In the genomic region with DNA sequence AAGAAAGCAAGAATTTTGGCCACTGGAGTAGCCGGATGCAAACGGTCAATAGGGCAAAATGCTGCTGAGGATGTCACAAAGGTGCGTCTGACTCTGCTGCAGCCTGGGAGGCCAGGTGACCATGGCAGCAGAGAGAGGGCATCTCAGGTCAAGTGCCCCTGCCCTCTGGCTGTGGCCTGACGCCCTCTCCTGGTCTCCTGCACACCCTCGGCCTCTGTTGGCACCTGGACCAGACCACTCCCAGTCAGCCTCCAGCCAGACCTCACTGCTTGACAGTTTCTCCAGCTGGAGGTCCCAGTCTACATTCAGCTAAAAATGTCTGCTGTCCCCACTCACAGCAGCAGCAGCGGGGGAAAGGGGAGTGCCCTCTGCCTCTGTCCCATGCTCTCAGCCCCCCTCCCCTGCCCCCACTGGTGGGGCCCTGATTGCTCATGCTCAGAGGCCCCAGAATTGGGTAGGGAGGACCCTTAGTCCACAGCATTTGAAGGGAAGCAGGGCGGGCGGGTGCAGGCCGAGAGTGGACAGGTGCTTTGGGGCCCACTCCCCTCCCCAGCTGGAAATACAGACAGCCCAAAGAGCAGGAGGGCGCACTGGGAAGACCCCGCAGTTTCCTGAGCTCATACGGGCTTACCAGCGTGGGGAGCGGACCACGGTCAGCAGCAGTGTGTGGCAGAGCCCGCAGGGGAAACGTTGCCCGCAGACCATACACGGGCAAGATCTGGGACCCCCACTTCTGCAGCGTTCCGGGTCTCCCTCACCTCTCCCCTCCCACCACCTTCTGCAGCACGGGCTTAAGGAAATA, we compare ENCODE assay signal across 11 cellular contexts. TPM values are rescaled to one million over a fixed set of nuclear protein-coding genes. Genes with fewer than 3 reads are reported as not detected.
DNase-seq lines count a peak whose midpoint lies in the region; ATAC-seq and TF ChIP-seq lines count a peak whose summit lies in the region.
"Had no signal": no experiment of that assay in that cellular context is flagged by ENCODE, and none has a peak within 500 bp of the region (broad histone marks: within the 10 kb centered on the region; RNA-seq: fewer than 3 reads in every experiment).

No MANE protein-coding gene starts in this region.

- H3K4me3 Mint-ChIP-seq in CD4-positive, CD25-positive, alpha-beta regulatory T cell, result peak overlapping the region; percentile 55 to 80 (median 70)
- H3K4me3 Mint-ChIP-seq in GM23338, result peak overlapping the region; percentile 76
- peak overlapping the region; percentile 32 for H3K4me3 Mint-ChIP-seq in activated CD4-positive, alpha-beta memory T cell treated with anti-CD3 and anti-CD28 coated beads, Interleukin-2, amount 10 ng/mL, durations not matched to agents 7 days and 5 days

- no peak overlapping the region for H2BK15ac ChIP-seq in mesendoderm (replicated peaks; ENCODE audit: low read depth)

- no peaks in the 10 kb centered on the region for H3K36me3 ChIP-seq in CD4-positive, CD25-positive, alpha-beta regulatory T cell (ENCODE audit: control insufficient read depth, insufficient read depth, low read length)
- H3K36me3 ChIP-seq in GM23338 (ENCODE audit: insufficient read depth) (no peaks in the 10 kb centered on the region), mesendoderm (ENCODE audit: control insufficient read depth, insufficient read depth, low read length) (no peaks in the 10 kb centered on the region)
- H3K36me3 ChIP-seq: cardiac muscle cell had no signal

- no peaks in the 10 kb centered on the region for H3K9me3 ChIP-seq in CD4-positive, CD25-positive, alpha-beta regulatory T cell (ENCODE audit: control insufficient read depth in 2 of 2, low read length in 2 of 2)

- H3K18ac ChIP-seq in mesendoderm (ENCODE audit: low read length), result no peak overlapping the region

- H3K79me1 ChIP-seq in mesendoderm (ENCODE audit: low read length), result no peaks in the 10 kb centered on the region

- peaks cover 0 to 3% (median 0%) of the 10 kb centered on the region in 7 donors for H3K9me3 Mint-ChIP-seq in CD4-positive, CD25-positive, alpha-beta regulatory T cell
- no peaks in the 10 kb centered on the region for H3K9me3 Mint-ChIP-seq in GM23338
- no peaks in the 10 kb centered on the region for H3K9me3 Mint-ChIP-seq in activated CD4-positive, alpha-beta memory T cell treated with anti-CD3 and anti-CD28 coated beads, Interleukin-2, amount 10 ng/mL, durations not matched to agents 7 days and 5 days

- peaks cover 0 to 21% (median 8%) of the 10 kb centered on the region in 4 donors for H3K4me1 Mint-ChIP-seq in CD4-positive, CD25-positive, alpha-beta regulatory T cell
- peaks cover 18% of the 10 kb centered on the region for H3K4me1 Mint-ChIP-seq in GM23338
- peaks cover 18% of the 10 kb centered on the region for H3K4me1 Mint-ChIP-seq in activated CD4-positive, alpha-beta memory T cell treated with anti-CD3 and anti-CD28 coated beads, Interleukin-2, amount 10 ng/mL, durations not matched to agents 7 days and 5 days

- H3K27ac ChIP-seq in CD4-positive, CD25-positive, alpha-beta regulatory T cell (ENCODE audit: insufficient read depth, low read length, poor library complexity, severe bottlenecking), result no peak overlapping the region
- H3K27ac ChIP-seq in GM23338 (ENCODE audit: low read depth), result no peak overlapping the region
- no peak overlapping the region for H3K27ac ChIP-seq in mesendoderm (ENCODE audit: low read depth, low read length)
- H3K27ac ChIP-seq: cardiac muscle cell, HL-60 had no signal

- no peak overlapping the region for H3K27ac Mint-ChIP-seq in CD4-positive, CD25-positive, alpha-beta regulatory T cell
- H3K27ac Mint-ChIP-seq in GM23338, result no peak overlapping the region
- no peak overlapping the region for H3K27ac Mint-ChIP-seq in activated CD4-positive, alpha-beta memory T cell treated with anti-CD3 and anti-CD28 coated beads, Interleukin-2, amount 10 ng/mL, durations not matched to agents 7 days and 5 days

- H3K4me3 ChIP-seq in CD4-positive, CD25-positive, alpha-beta regulatory T cell (ENCODE audit: low read depth, low read length), result no peak overlapping the region
- peak overlapping the region; percentile 77 for H3K4me3 ChIP-seq in GM23338
- H3K4me3 ChIP-seq in mesendoderm (ENCODE audit: low read length), result no peak overlapping the region

- peaks cover 24% of the 10 kb centered on the region for H3K4me1 ChIP-seq in CD4-positive, CD25-positive, alpha-beta regulatory T cell (ENCODE audit: control insufficient read depth, insufficient read depth, low read length, poor library complexity, severe bottlenecking)
- H3K4me1 ChIP-seq in GM23338 (ENCODE audit: insufficient read depth) (peaks cover 3% of the 10 kb centered on the region; the same call in 1 of the 2 replicates), mesendoderm (ENCODE audit: control insufficient read depth, low read depth, low read length) (no peaks in the 10 kb centered on the region)

- peak overlapping the region; percentile 94 for H3K56ac ChIP-seq in mesendoderm (ENCODE audit: low read length)

- H2BK5ac ChIP-seq in mesendoderm (ENCODE audit: low read length), result no peak overlapping the region

- H3K79me2 ChIP-seq in GM23338 (replicated peaks; ENCODE audit: insufficient read depth) (peaks cover 20% of the 10 kb centered on the region), mesendoderm (ENCODE audit: control insufficient read depth, insufficient read depth, low read length) (peaks cover 2% of the 10 kb centered on the region)

- H3F3A ChIP-seq in GM23338 (replicated peaks; ENCODE audit: low read depth), result no peaks in the 10 kb centered on the region

- peak overlapping the region; percentile 52 for H2AFZ ChIP-seq in GM23338

- no peaks in the 10 kb centered on the region for H3K36me3 Mint-ChIP-seq in CD4-positive, CD25-positive, alpha-beta regulatory T cell
- peaks cover 5% of the 10 kb centered on the region; the same call in 1 of the 3 replicates for H3K36me3 Mint-ChIP-seq in GM23338 (ENCODE audit: low read depth)
- H3K36me3 Mint-ChIP-seq in activated CD4-positive, alpha-beta memory T cell treated with anti-CD3 and anti-CD28 coated beads, Interleukin-2, amount 10 ng/mL, durations not matched to agents 7 days and 5 days (ENCODE audit: low read depth), result no peaks in the 10 kb centered on the region

- H3K4me2 ChIP-seq in GM23338, result peak overlapping the region; percentile 94
- H3K4me2 ChIP-seq in mesendoderm (ENCODE audit: low read length), result peak overlapping the region; percentile 77

- peaks cover 32% of the 10 kb centered on the region for H3K27me3 Mint-ChIP-seq in CD4-positive, CD25-positive, alpha-beta regulatory T cell
- peaks cover 29% of the 10 kb centered on the region for H3K27me3 Mint-ChIP-seq in GM23338 (ENCODE audit: insufficient read depth, low read depth, poor library complexity)
- peaks cover 37% of the 10 kb centered on the region for H3K27me3 Mint-ChIP-seq in activated CD4-positive, alpha-beta memory T cell treated with anti-CD3 and anti-CD28 coated beads, Interleukin-2, amount 10 ng/mL, durations not matched to agents 7 days and 5 days

- H4K5ac ChIP-seq in mesendoderm (ENCODE audit: low read length), result no peak overlapping the region

- no peak overlapping the region for H3K4ac ChIP-seq in mesendoderm (ENCODE audit: low read depth, low read length)

- peak overlapping the region; percentile 86 for H3K9ac ChIP-seq in mesendoderm (ENCODE audit: low read length)

- H3K27me3 ChIP-seq in CD4-positive, CD25-positive, alpha-beta regulatory T cell (ENCODE audit: control insufficient read depth, insufficient read depth, low read length), result no peaks in the 10 kb centered on the region
- H3K27me3 ChIP-seq in GM23338 (ENCODE audit: insufficient read depth), result 0 out of 2 replicates have a peak, but pooled peaks cover 4% of the 10 kb centered on the region
- H3K27me3 ChIP-seq in mesendoderm (ENCODE audit: insufficient read depth, low read length, poor library complexity), result peaks cover 5% of the 10 kb centered on the region

- H4K20me1 ChIP-seq in GM23338 (replicated peaks; ENCODE audit: insufficient read depth), result no peaks in the 10 kb centered on the region; the same call in none of the 2 replicates

- no peak overlapping the region for H2AK5ac ChIP-seq in mesendoderm (ENCODE audit: low read length)

- no peak overlapping the region for H4K8ac ChIP-seq in mesendoderm (ENCODE audit: low read depth, low read length)

- ATAC-seq in CD4-positive, CD25-positive, alpha-beta regulatory T cell (ENCODE audit: low read depth in 2 of 2), result no peak
- ATAC-seq in GM23338 (peak; percentile 5), HG03135 (IDR thresholded peaks at IDR 0.05; ENCODE audit: unreplicated experiment) (no peak), GM18511 (IDR thresholded peaks at IDR 0.05; ENCODE audit: unreplicated experiment) (no peak), GM19397 (IDR thresholded peaks at IDR 0.05; ENCODE audit: unreplicated experiment) (no peak)

- CTCF ChIA-PET in activated CD4-positive, alpha-beta memory T cell treated with anti-CD3 and anti-CD28 coated beads, Interleukin-2, amount 10 ng/mL, durations not matched to agents 7 days and 5 days (lab: Charles Lee), result no interaction called here

- POLR2A ChIA-PET in activated CD4-positive, alpha-beta memory T cell treated with anti-CD3 and anti-CD28 coated beads, Interleukin-2, amount 10 ng/mL, durations not matched to agents 7 days and 5 days (lab: Charles Lee), result no interaction called here

- peak; percentile 33 to 75; a peak in 2 of 4 replicates for TF ChIP-seq CTCF in GM23338 (conservative IDR thresholded peaks at IDR 0.05; ENCODE audit: low read depth in 2 of 2)

- no CpG with 5 or more reads among the region's 22 CpGs for WGBS in mesendoderm (ENCODE audit: extremely low coverage, insufficient coverage, low lambda C conversion rate)

- no peak overlapping the region for H2BK120ac ChIP-seq in mesendoderm (ENCODE audit: low read depth, low read length)

- H3K23ac ChIP-seq in mesendoderm (ENCODE audit: low read length), result no peak overlapping the region

- DNase-seq in CD4-positive, CD25-positive, alpha-beta regulatory T cell, result no peak
- DNase-seq in GM23338 (ENCODE audit: low spot score) (peak; percentile 57), mesendoderm (peak; percentile 55), HCEC 1CT (no peak)
- no peak for DNase-seq in activated CD4-positive, alpha-beta memory T cell treated with anti-CD3 and anti-CD28 coated beads, Interleukin-2, amount 10 ng/mL, durations not matched to agents 7 days and 5 days
- DNase-seq: hippocampal formation had no signal

- no peaks in the 10 kb centered on the region for H3K9me2 ChIP-seq in GM23338 (ENCODE audit: insufficient read depth)

TF ChIP-seq in GM23338, 12 proteins besides CTCF, POLR2A, EP300 and RAD21 (continues in another document):
- no peak for TF ChIP-seq EZH2phosphoT487 (IDR thresholded peaks at IDR 0.05; ENCODE audit: unreplicated experiment)
- no peak for TF ChIP-seq POLR2AphosphoS5 (IDR thresholded peaks at IDR 0.05; ENCODE audit: low read depth)
- TF ChIP-seq CREB1 (CRISPR knock-in tag; IDR thresholded peaks at IDR 0.05; ENCODE audit: low read depth), result no peak

RNA-seq across cellular contexts. Expression of gene BRSK2, which starts 1.6 kb away (rescaled TPM):
- total RNA-seq in CD4-positive, CD25-positive, alpha-beta regulatory T cell, result 0.42 TPM
- under 1 TPM in 3 of 4 donors, not detected in 1; 0.07 to 0.09 (median 0.07) TPM for polyA plus RNA-seq in CD4-positive, CD25-positive, alpha-beta regulatory T cell
- total RNA-seq in GM23338 (2014; rRNA removed; shearing (Covaris generic)), result 15.0 and 20.3 TPM in 2 replicates
- 7.2 and 10.1 TPM in 2 replicates for polyA plus RNA-seq in GM23338 (2016; fragmentation: Nextera tagmentation; extraction: Ambion mirVana)
- under 1 TPM in 1 of 2 experiments, not detected in 1; 0.18 TPM for total RNA-seq in activated CD4-positive, alpha-beta memory T cell treated with anti-CD3 and anti-CD28 coated beads, Interleukin-2, amount 10 ng/mL, durations not matched to agents 7 days and 5 days
- 10.0 TPM for polyA plus RNA-seq in mesendoderm (2013, experiment 1 of 2)
- 10.4 TPM for polyA plus RNA-seq in mesendoderm (2013, experiment 2 of 2)

Comparison
In these comparisons a context has a peak if more than half of its experiments do, and no peak if none do; other contexts are left out.
1. DNase-seq: peak in GM23338 (single experiment) and mesendoderm (single experiment); none in CD4-positive, CD25-positive, alpha-beta regulatory T cell (0 of 3), activated CD4-positive, alpha-beta memory T cell treated with anti-CD3 and anti-CD28 coated beads, Interleukin-2, amount 10 ng/mL, durations not matched to agents 7 days and 5 days (single experiment) and HCEC 1CT (single experiment).
2. RNA of gene BRSK2, which starts 1.6 kb away (total RNA-seq): 15.0 to 20.3 TPM in GM23338; 0.42 TPM in CD4-positive, CD25-positive, alpha-beta regulatory T cell (single experiment) and 0.18 TPM in activated CD4-positive, alpha-beta memory T cell treated with anti-CD3 and anti-CD28 coated beads, Interleukin-2, amount 10 ng/mL, durations not matched to agents 7 days and 5 days; every median in the first group is over 10 times any median in the second.
3. Peak in every context shown above with its lines, with median percentiles within 50 percentile points of each other: H3K4me3 Mint-ChIP-seq.